ENCODE assay signal across 30 cellular contexts in the genomic region with DNA sequence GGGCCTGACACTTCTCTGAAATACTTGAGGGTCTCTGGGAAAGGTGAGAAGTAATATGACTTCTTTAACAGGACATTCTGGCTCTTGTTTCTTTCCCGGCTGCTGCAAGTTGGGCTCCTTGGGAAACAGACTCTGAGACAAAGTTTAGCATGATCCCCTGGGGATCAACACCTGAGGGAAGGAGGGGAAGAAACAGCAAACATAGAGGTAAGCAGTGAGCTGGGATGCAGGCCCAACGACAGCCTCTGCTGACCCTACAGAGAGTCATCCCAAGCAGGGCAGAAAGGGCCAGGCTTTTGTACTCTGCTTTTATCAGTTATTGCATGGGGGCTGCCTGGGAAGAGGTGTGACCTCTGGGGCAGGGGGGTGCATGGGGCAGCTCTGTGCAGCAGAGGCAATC.
"Had no signal": no experiment of that assay in that cellular context is flagged by ENCODE, and none has a peak within 500 bp of the region (broad histone marks: within the 10 kb centered on the region; RNA-seq: fewer than 3 reads in every experiment).

No MANE protein-coding gene starts in this region.

- H3K4me3 Mint-ChIP-seq: activated CD4-positive, alpha-beta T cell treated with anti-CD3 and anti-CD28 coated beads for 36 hours; activated CD4-positive, alpha-beta T cell treated with anti-CD3 and anti-CD28 coated beads, Interleukin-2, amount 10 ng/mL, durations not matched to agents 7 days and 5 days; activated CD8-positive, alpha-beta T cell treated with anti-CD3 and anti-CD28 coated beads, Interleukin-2, amount 10 ng/mL, durations not matched to agents 7 days and 5 days; activated naive CD4-positive, alpha-beta T cell treated with anti-CD3 and anti-CD28 coated beads, Interleukin-2, amount 50 U/mL, for 24 hours; activated naive CD8-positive, alpha-beta T cell treated with anti-CD3 and anti-CD28 coated beads, Interleukin-2, amount 10 ng/mL, durations not matched to agents 7 days and 5 days; activated T-cell treated with anti-CD3 and anti-CD28 coated beads, Interleukin-2, amount 50 U/mL, for 24 hours; central memory CD8-positive, alpha-beta T cell had no signal

- H3K36me3 ChIP-seq: ascending aorta, cardiac muscle cell, SJCRH30 had no signal

- ATAC-seq: activated CD4-positive, alpha-beta T cell treated with anti-CD3 and anti-CD28 coated beads for 36 hours; activated CD4-positive, CD25-positive, alpha-beta regulatory T cell treated with anti-CD3 and anti-CD28 coated beads, Interleukin-2, amount 50 U/mL, for 24 hours; activated CD8-positive, alpha-beta T cell treated with anti-CD3 and anti-CD28 coated beads, Interleukin-2, amount 10 ng/mL, durations not matched to agents 7 days and 5 days had no signal

- H3K27ac Mint-ChIP-seq: activated CD4-positive, alpha-beta T cell treated with anti-CD3 and anti-CD28 coated beads for 36 hours; activated CD4-positive, alpha-beta T cell treated with anti-CD3 and anti-CD28 coated beads, Interleukin-2, amount 10 ng/mL, durations not matched to agents 7 days and 5 days; activated CD8-positive, alpha-beta T cell treated with anti-CD3 and anti-CD28 coated beads, Interleukin-2, amount 10 ng/mL, durations not matched to agents 7 days and 5 days; activated naive CD4-positive, alpha-beta T cell treated with anti-CD3 and anti-CD28 coated beads, Interleukin-2, amount 50 U/mL, for 24 hours; activated naive CD8-positive, alpha-beta T cell treated with anti-CD3 and anti-CD28 coated beads, Interleukin-2, amount 10 ng/mL, durations not matched to agents 7 days and 5 days; activated T-cell treated with anti-CD3 and anti-CD28 coated beads, Interleukin-2, amount 50 U/mL, for 24 hours; activated T-helper 2 cell treated with anti-CD3 and anti-CD28 coated beads, Interferon-gamma antibody, Interleukin-2, Interleukin-4, amounts not matched to agents 10 μg/mL and 5 μg/mL and 100 μg/mL, durations not matched to agents 14 hours and 24 hours and 36 hours had no signal

- DNase-seq: activated CD4-positive, alpha-beta T cell treated with anti-CD3 and anti-CD28 coated beads for 36 hours; activated CD4-positive, alpha-beta T cell treated with anti-CD3 and anti-CD28 coated beads, Interleukin-2, amount 10 ng/mL, durations not matched to agents 7 days and 5 days; activated CD4-positive, alpha-beta T cell treated with anti-CD3 and anti-CD28 coated beads, Interleukin-2, amount 50 U/mL, for 48 hours; activated CD8-positive, alpha-beta T cell treated with anti-CD3 and anti-CD28 coated beads, Interleukin-2, amount 10 ng/mL, durations not matched to agents 7 days and 5 days; activated gamma-delta T cell; activated naive CD4-positive, alpha-beta T cell treated with Interleukin-2 at 50 U/mL for 16 hours; activated naive CD8-positive, alpha-beta T cell treated with anti-CD3 and anti-CD28 coated beads, Interleukin-2, amount 10 ng/mL, durations not matched to agents 7 days and 5 days; activated T-cell treated with anti-CD3 and anti-CD28 coated beads, Interleukin-2, amount 50 U/mL, for 24 hours; amygdala; MM.1S; MV-4-11; NCI-H1092; NCI-H1436 treated with DMSO at 0.1 percent for 48 hours; NCI-H1694 treated with DMSO at 0.1 percent for 48 hours; NCI-H2029; NCI-H510A; NCI-H526; NCI-H748 treated with DMSO at 0.1 percent for 48 hours; NK-92 treated with Interleukin-12 subunit alpha and Interleukin-12 subunit beta, amount 100 ng/mL, for 24 hours; PC-9; SHP77; SJCRH30; T1000 had no signal

- H3K9me3 Mint-ChIP-seq: activated CD4-positive, alpha-beta T cell treated with anti-CD3 and anti-CD28 coated beads, Interleukin-2, amount 10 ng/mL, durations not matched to agents 7 days and 5 days; activated naive CD4-positive, alpha-beta T cell treated with anti-CD3 and anti-CD28 coated beads, Interleukin-2, amount 50 U/mL, for 24 hours; activated naive CD8-positive, alpha-beta T cell treated with anti-CD3 and anti-CD28 coated beads, Interleukin-2, amount 10 ng/mL, durations not matched to agents 7 days and 5 days; activated T-cell treated with anti-CD3 and anti-CD28 coated beads, Interleukin-2, amount 50 U/mL, for 24 hours; activated T-helper 2 cell treated with anti-CD3 and anti-CD28 coated beads, Interferon-gamma antibody, Interleukin-2, Interleukin-4, amounts not matched to agents 10 μg/mL and 5 μg/mL and 100 μg/mL, durations not matched to agents 14 hours and 24 hours and 36 hours; central memory CD8-positive, alpha-beta T cell had no signal

- H3K27me3 Mint-ChIP-seq: activated CD4-positive, alpha-beta T cell treated with anti-CD3 and anti-CD28 coated beads for 36 hours; activated CD4-positive, alpha-beta T cell treated with anti-CD3 and anti-CD28 coated beads, Interleukin-2, amount 10 ng/mL, durations not matched to agents 7 days and 5 days; activated naive CD4-positive, alpha-beta T cell treated with anti-CD3 and anti-CD28 coated beads, Interleukin-2, amount 50 U/mL, for 24 hours; activated naive CD8-positive, alpha-beta T cell treated with anti-CD3 and anti-CD28 coated beads, Interleukin-2, amount 10 ng/mL, durations not matched to agents 7 days and 5 days; activated T-cell treated with anti-CD3 and anti-CD28 coated beads, Interleukin-2, amount 50 U/mL, for 24 hours had no signal

- H3K27me3 ChIP-seq: ascending aorta, cardiac muscle cell, SJCRH30 had no signal

- H3K36me3 Mint-ChIP-seq: activated naive CD4-positive, alpha-beta T cell treated with anti-CD3 and anti-CD28 coated beads, Interleukin-2, amount 50 U/mL, for 24 hours; activated naive CD8-positive, alpha-beta T cell treated with anti-CD3 and anti-CD28 coated beads, Interleukin-2, amount 10 ng/mL, durations not matched to agents 7 days and 5 days had no signal

- H3K4me1 Mint-ChIP-seq: activated CD4-positive, alpha-beta T cell treated with anti-CD3 and anti-CD28 coated beads for 36 hours; activated CD4-positive, alpha-beta T cell treated with anti-CD3 and anti-CD28 coated beads, Interleukin-2, amount 10 ng/mL, durations not matched to agents 7 days and 5 days; activated naive CD4-positive, alpha-beta T cell treated with anti-CD3 and anti-CD28 coated beads, Interleukin-2, amount 50 U/mL, for 24 hours; activated naive CD8-positive, alpha-beta T cell treated with anti-CD3 and anti-CD28 coated beads, Interleukin-2, amount 10 ng/mL, durations not matched to agents 7 days and 5 days; central memory CD8-positive, alpha-beta T cell had no signal

- H3K4me3 ChIP-seq: ascending aorta, cardiac muscle cell, PC-9, SJCRH30, SK-N-MC had no signal
